Comparison of ENCODE assay signal across 8 cellular contexts in the genomic region with DNA sequence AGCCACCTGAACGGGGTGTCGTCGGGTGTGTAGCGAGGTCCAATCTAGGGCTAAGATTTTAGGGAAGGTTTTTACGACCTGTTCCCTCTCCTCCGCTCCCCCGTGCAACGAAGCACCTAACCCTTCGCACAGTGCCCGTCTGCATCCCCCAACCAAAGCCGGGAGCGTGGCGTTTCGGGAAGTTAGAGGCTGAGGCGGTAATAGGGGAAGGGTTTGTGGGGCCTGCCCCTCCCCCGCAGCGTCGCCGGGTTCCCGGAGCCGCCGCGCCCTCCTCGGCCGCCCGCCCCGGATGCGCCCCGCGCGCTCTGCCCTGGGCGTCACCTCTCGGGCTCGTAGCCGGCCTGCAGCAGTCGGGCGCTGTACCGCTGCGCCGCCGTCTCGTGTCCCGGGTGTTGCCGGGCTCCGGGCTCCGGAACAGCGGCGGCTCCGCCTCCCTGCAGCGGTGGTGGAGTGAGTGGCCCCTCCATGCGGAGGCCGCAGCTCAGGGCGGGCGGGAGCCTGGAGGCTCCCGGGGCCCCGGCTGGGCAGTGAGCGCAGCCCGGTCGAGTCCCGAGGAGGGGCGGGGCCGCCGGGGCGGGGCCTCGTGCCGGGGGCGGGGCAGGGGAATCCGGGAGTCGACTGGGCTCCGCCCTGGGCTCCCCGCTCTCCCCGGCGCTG. TPM values are rescaled to one million over a fixed set of nuclear protein-coding genes. Genes with fewer than 3 reads are reported as not detected.
DNase-seq lines count a peak whose midpoint lies in the region; ATAC-seq and TF ChIP-seq lines count a peak whose summit lies in the region.

A gene (minus strand): TSS at position 548 of the 657 bp plus-strand sequence. CDS start 81 bp downstream, at position 467.

- no peak for TF ChIP-seq POLR2A in lower leg skin (IDR thresholded peaks at IDR 0.05)

- H3K27me3 Mint-ChIP-seq in activated CD4-positive, alpha-beta T cell treated with anti-CD3 and anti-CD28 coated beads, Interleukin-2, amount 10 ng/mL, durations not matched to agents 24 days and 14 days, result peaks cover 22% of the 10 kb centered on the region

- H3K27ac Mint-ChIP-seq in activated CD4-positive, alpha-beta T cell treated with anti-CD3 and anti-CD28 coated beads, Interleukin-2, amount 10 ng/mL, durations not matched to agents 24 days and 14 days, result peak within 1 kb of the TSS; percentile 87

- no peaks in the 10 kb centered on the region for H3K36me3 ChIP-seq in A673 (ENCODE audit: insufficient read depth, low read length, poor library complexity, severe bottlenecking)

- H3K4me1 Mint-ChIP-seq in activated CD4-positive, alpha-beta T cell treated with anti-CD3 and anti-CD28 coated beads, Interleukin-2, amount 10 ng/mL, durations not matched to agents 24 days and 14 days, result peaks cover 38% of the 10 kb centered on the region

- WGBS in lower leg skin, 2 donors, result 0% methylated on average over 29 to 43 of the region's 73 CpGs

- H3K36me3 Mint-ChIP-seq in activated CD4-positive, alpha-beta T cell treated with anti-CD3 and anti-CD28 coated beads, Interleukin-2, amount 10 ng/mL, durations not matched to agents 24 days and 14 days (ENCODE audit: low read depth), result peaks cover 2% of the 10 kb centered on the region

- CTCF ChIA-PET in A673 (lab: Charles Lee), result no interaction called here

- H3K4me1 ChIP-seq in A673 (ENCODE audit: insufficient read depth, low read length, poor library complexity, severe bottlenecking), result peaks cover 36% of the 10 kb centered on the region

- intact Hi-C loops in A673 (cut with micrococcal nuclease; ENCODE audit: unreplicated experiment), result no loop called here
- intact Hi-C loops in activated CD4-positive, alpha-beta T cell treated with anti-CD3 and anti-CD28 coated beads, Interleukin-2, amount 10 ng/mL, durations not matched to agents 24 days and 14 days (cut with micrococcal nuclease), result loop anchor here (1.0 to 10.0 kb wide), 4 partner anchors 11 to 328 kb away; a partner anchor contains a TSS
- intact Hi-C loops in lower leg skin (cut with DNase I; ENCODE audit: low total_unique reads), result no loop called here

- peak within 1 kb of the TSS; percentile 67 for H3K4me3 ChIP-seq in A673 (ENCODE audit: low read depth, low read length, poor library complexity, severe bottlenecking)
- peak within 1 kb of the TSS; percentile 31 for H3K4me3 ChIP-seq in lower leg skin (ENCODE audit: low read depth, poor library complexity, severe bottlenecking)

- H3K9me3 Mint-ChIP-seq in activated CD4-positive, alpha-beta T cell treated with anti-CD3 and anti-CD28 coated beads, Interleukin-2, amount 10 ng/mL, durations not matched to agents 24 days and 14 days, result no peaks in the 10 kb centered on the region

- peak within 1 kb of the TSS; percentile 93 for H3K4me3 Mint-ChIP-seq in activated CD4-positive, alpha-beta T cell treated with anti-CD3 and anti-CD28 coated beads, Interleukin-2, amount 10 ng/mL, durations not matched to agents 24 days and 14 days

- BruUV-seq in A673 (replicated peaks; lab: Mats Ljungman, UMichigan), result no TSS peak

- POLR2A ChIA-PET in A673 (lab: Charles Lee; ENCODE audit: low non-redundant PET), result no interaction called here

- peak; percentile 83 for DNase-seq in A673 (ENCODE audit: low spot score)
- peak; percentile 80 for DNase-seq in NCI-H345 (lab: John Stamatoyannopoulos, UW)
- peak; percentile 96 for DNase-seq in activated CD4-positive, alpha-beta T cell treated with anti-CD3 and anti-CD28 coated beads, Interleukin-2, amount 10 ng/mL, durations not matched to agents 24 days and 14 days
- peak in 1 of 2 donors; percentile 63 for DNase-seq in dermis microvascular lymphatic vessel endothelial cell (ENCODE audit: low read depth in 2 of 2)
- DNase-seq in lower leg skin (ENCODE audit: low spot score in 2 of 2), result peak; percentile 87 to 98
- peak; percentile 78 to 91 for DNase-seq in stimulated activated CD4-positive, alpha-beta T cell treated with anti-CD3 and anti-CD28 coated beads, Interleukin-4, amount 100 ng/mL, for 4 hours

- ATAC-seq in GM18502 (IDR thresholded peaks at IDR 0.05; ENCODE audit: poor library complexity, unreplicated experiment) (peak; percentile 82), HG02938 (IDR thresholded peaks at IDR 0.05; ENCODE audit: unreplicated experiment) (peak; percentile 65)

- no peaks in the 10 kb centered on the region for H3K27me3 ChIP-seq in A673 (replicated peaks; ENCODE audit: insufficient read depth, low read depth, low read length, poor library complexity)

- peak within 1 kb of the TSS; percentile 56 for H3K27ac ChIP-seq in A673 (ENCODE audit: low read depth, low read length, poor library complexity, severe bottlenecking)

- H3K9me3 ChIP-seq in A673 (ENCODE audit: low read depth, low read length, poor library complexity, severe bottlenecking), result no peaks in the 10 kb centered on the region

- TF ChIP-seq CTCF in A673 (conservative IDR thresholded peaks at IDR 0.05; ENCODE audit: low read depth, low read length) (no peak), lower leg skin (IDR thresholded peaks at IDR 0.05) (no peak)

RNA-seq across cellular contexts. Expression of the gene that starts here (rescaled TPM):
- total RNA-seq in A673 (2021), result 74.4 and 92.6 TPM in 2 replicates
- total RNA-seq in activated CD4-positive, alpha-beta T cell treated with anti-CD3 and anti-CD28 coated beads, Interleukin-2, amount 10 ng/mL, durations not matched to agents 24 days and 14 days, result 102 and 105 TPM in 2 replicates
- 54.9 and 63.5 TPM in 2 replicates for total RNA-seq in dermis microvascular lymphatic vessel endothelial cell
- 10 to 100 TPM; 45.6 to 71.7 (median 48.7) TPM for total RNA-seq in lower leg skin
